1 cellular context compared by ENCODE assay signal in genomic region chr4:87399148-87399547, GRCh38.
TF ChIP-seq lines count a peak whose summit lies in the region.

No MANE protein-coding gene starts in this region.

TF ChIP-seq in K562, 482 proteins besides CTCF, POLR2A, EP300 and RAD21:
- TF ChIP-seq RREB1 (CRISPR knock-in tag; IDR thresholded peaks at IDR 0.05) (no peak), ARID1B (IDR thresholded peaks at IDR 0.05) (no peak), E2F1 (CRISPR knock-in tag; IDR thresholded peaks at IDR 0.05) (no peak), MCM7 (IDR thresholded peaks at IDR 0.05) (no peak), RERE (CRISPR knock-in tag; IDR thresholded peaks at IDR 0.05; ENCODE audit: borderline replicate concordance) (no peak), PRDM10 (IDR thresholded peaks at IDR 0.05; ENCODE audit: partially characterized antibody) (no peak), ZNF140 (CRISPR knock-in tag; IDR thresholded peaks at IDR 0.05) (no peak), MAX (CRISPR knock-in tag; IDR thresholded peaks at IDR 0.05) (no peak), TCF7L2 (IDR thresholded peaks at IDR 0.05; ENCODE audit: low read depth, low read length) (no peak)
